8 cellular contexts compared by ENCODE assay signal in the genomic region with DNA sequence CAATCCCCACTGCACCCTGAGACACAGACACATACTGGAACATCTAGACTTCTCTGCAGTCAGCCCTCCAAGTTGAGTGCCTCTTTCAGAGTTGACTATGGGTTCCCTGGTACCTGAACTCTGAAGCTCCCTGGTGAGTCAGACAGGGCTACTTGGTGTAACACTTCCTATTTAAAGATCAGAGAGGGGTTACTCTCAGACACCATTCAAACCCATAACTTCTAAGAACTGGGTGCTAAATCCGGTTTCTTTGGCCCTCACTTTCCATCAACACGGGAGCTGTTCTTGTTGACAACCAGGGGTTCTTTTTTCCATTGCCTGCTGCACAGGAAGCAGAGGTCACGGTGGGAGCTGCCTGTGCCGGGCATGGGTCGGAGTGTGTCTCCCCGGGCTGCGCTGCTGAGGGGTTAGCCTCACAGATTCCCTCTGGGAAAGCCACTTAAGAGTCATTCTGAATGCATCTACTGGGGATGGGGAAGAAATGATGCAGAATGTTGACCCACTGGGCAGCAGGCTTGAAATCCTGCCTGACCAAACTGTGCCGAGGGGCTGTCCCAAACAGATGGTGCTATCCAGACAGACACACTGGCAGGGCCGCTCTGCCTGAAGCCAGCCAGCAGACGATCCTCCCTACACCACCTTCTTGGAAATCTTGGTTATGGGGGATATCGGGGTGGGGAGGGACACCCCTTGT.
DNase-seq lines count a peak whose midpoint lies in the region; ATAC-seq and TF ChIP-seq lines count a peak whose summit lies in the region.
"Had no signal": no experiment of that assay in that cellular context is flagged by ENCODE, and none has a peak within 500 bp of the region (broad histone marks: within the 10 kb centered on the region; RNA-seq: fewer than 3 reads in every experiment).

No MANE protein-coding gene starts in this region.

- peak; percentile 65 for DNase-seq in MV-4-11 (lab: John Stamatoyannopoulos, UW)
- peak; percentile 45 for DNase-seq in activated T-cell treated with anti-CD3 and anti-CD28 coated beads for 48 hours (ENCODE audit: low read depth)
- no peak for DNase-seq in lower lobe of right lung
- peak; percentile 44 to 74 for DNase-seq in stimulated activated naive CD8-positive, alpha-beta T cell treated with anti-CD3 and anti-CD28 coated beads, Interleukin-15, amount 100 ng/mL, for 72 hours
- no peak for DNase-seq in suprapubic skin (ENCODE audit: low spot score in 2 of 2)
- no peak for DNase-seq in HPDE6-E6E7 (ENCODE audit: extremely low spot score)

- TF ChIP-seq POLR2A in suprapubic skin (IDR thresholded peaks at IDR 0.05) = no peak

- H3K36me3 ChIP-seq in lower lobe of right lung = no peaks in the 10 kb centered on the region
- H3K36me3 ChIP-seq in suprapubic skin = no peaks in the 10 kb centered on the region

- WGBS in suprapubic skin = 72% methylated on average over 5 of the region's 11 CpGs

- no peaks in the 10 kb centered on the region for H3K9me3 ChIP-seq in lower lobe of right lung
- no peaks in the 10 kb centered on the region for H3K9me3 ChIP-seq in suprapubic skin

- no peaks in the 10 kb centered on the region for H3K27me3 Mint-ChIP-seq in stimulated activated naive CD8-positive, alpha-beta T cell treated with anti-CD3 and anti-CD28 coated beads, Interleukin-15, amount 100 ng/mL, for 72 hours

- TF ChIP-seq CTCF in lower lobe of right lung (IDR thresholded peaks at IDR 0.05) (no peak), suprapubic skin (IDR thresholded peaks at IDR 0.05) (no peak)

- H3K27ac ChIP-seq in lower lobe of right lung (no peak overlapping the region), suprapubic skin (no peak overlapping the region)
- H3K27ac ChIP-seq: KMS-11 had no signal

- H3K9me3 Mint-ChIP-seq in stimulated activated naive CD8-positive, alpha-beta T cell treated with anti-CD3 and anti-CD28 coated beads, Interleukin-15, amount 100 ng/mL, for 72 hours = no peaks in the 10 kb centered on the region

- H3K4me3 Mint-ChIP-seq in stimulated activated naive CD8-positive, alpha-beta T cell treated with anti-CD3 and anti-CD28 coated beads, Interleukin-15, amount 100 ng/mL, for 72 hours = peak overlapping the region; percentile 92 to 96

- H3K27ac Mint-ChIP-seq in stimulated activated naive CD8-positive, alpha-beta T cell treated with anti-CD3 and anti-CD28 coated beads, Interleukin-15, amount 100 ng/mL, for 72 hours = peak overlapping the region; percentile 97 to 99

- intact Hi-C loops in lower lobe of right lung (cut with DNase I) = no loop called here

- ATAC-seq in lower lobe of right lung = peak; percentile 44 to 70
- peak; percentile 86 for ATAC-seq in stimulated activated naive CD8-positive, alpha-beta T cell treated with anti-CD3 and anti-CD28 coated beads, Interleukin-15, amount 100 ng/mL, for 72 hours
- no peak for ATAC-seq in HG02981 (IDR thresholded peaks at IDR 0.05; ENCODE audit: unreplicated experiment)

- no peak for TF ChIP-seq EP300 in suprapubic skin (IDR thresholded peaks at IDR 0.05)

- H3K27me3 ChIP-seq in lower lobe of right lung (ENCODE audit: low read depth) = no peaks in the 10 kb centered on the region
- H3K27me3 ChIP-seq in suprapubic skin = no peaks in the 10 kb centered on the region

- H3K4me3 ChIP-seq in lower lobe of right lung (no peak overlapping the region), suprapubic skin (no peak overlapping the region)

- H3K4me1 Mint-ChIP-seq in stimulated activated naive CD8-positive, alpha-beta T cell treated with anti-CD3 and anti-CD28 coated beads, Interleukin-15, amount 100 ng/mL, for 72 hours = peaks cover 81% of the 10 kb centered on the region

- H3K4me1 ChIP-seq in lower lobe of right lung = peaks cover 40% of the 10 kb centered on the region
- H3K4me1 ChIP-seq in suprapubic skin = peaks cover 43% of the 10 kb centered on the region

Comparison
In these comparisons a context has a peak if more than half of its experiments do, and no peak if none do; other contexts are left out.
1. DNase-seq: peak in MV-4-11 (single experiment), activated T-cell treated with anti-CD3 and anti-CD28 coated beads for 48 hours (single experiment) and stimulated activated naive CD8-positive, alpha-beta T cell treated with anti-CD3 and anti-CD28 coated beads, Interleukin-15, amount 100 ng/mL, for 72 hours (2 of 2); none in lower lobe of right lung (single experiment), suprapubic skin (0 of 2) and HPDE6-E6E7 (single experiment).